In genomic region chr6:143174516-143174915, GRCh38 we compare ENCODE assay signal across 29 cellular contexts.
"Had no signal": no experiment of that assay in that cellular context is flagged by ENCODE, and none has a peak within 500 bp of the region (broad histone marks: within the 10 kb centered on the region; RNA-seq: fewer than 3 reads in every experiment).

No MANE protein-coding gene starts in this region.

- H3K27me3 Mint-ChIP-seq: dendritic cell treated with granulocyte-macrophage colony-stimulating factor and Interleukin-4, amounts not matched to agents 40 ng/mL and 50 ng/mL, for 4 days; effector memory CD8-positive, alpha-beta T cell had no signal

- H3K27ac ChIP-seq: colonic mucosa, coronary artery, dorsolateral prefrontal cortex, epithelial cell of prostate, esophagus muscularis mucosa, esophagus squamous epithelium, foreskin keratinocyte, gastrocnemius medialis, gastroesophageal sphincter, heart left ventricle, heart right ventricle, hepatocyte had no signal

- H3K27me3 ChIP-seq: colonic mucosa, dorsolateral prefrontal cortex, esophagus muscularis mucosa, esophagus squamous epithelium, foreskin keratinocyte, gastrocnemius medialis, gastroesophageal sphincter, heart left ventricle, heart right ventricle, hepatocyte had no signal

- H3K4me1 ChIP-seq: colonic mucosa, esophagus muscularis mucosa, esophagus squamous epithelium, gastrocnemius medialis, gastroesophageal sphincter had no signal

- H3K4me3 ChIP-seq: colonic mucosa, coronary artery, dorsolateral prefrontal cortex, esophagus muscularis mucosa, esophagus squamous epithelium, gastrocnemius medialis, gastroesophageal sphincter, heart left ventricle, heart right ventricle, hepatocyte had no signal

- H3K27ac Mint-ChIP-seq: dendritic cell treated with granulocyte-macrophage colony-stimulating factor and Interleukin-4, amounts not matched to agents 40 ng/mL and 50 ng/mL, for 4 days; effector memory CD8-positive, alpha-beta T cell; endodermal cell had no signal

- H2AFZ ChIP-seq: hepatocyte had no signal

- H3K4me1 Mint-ChIP-seq: endodermal cell had no signal

- H3K4me3 Mint-ChIP-seq: dendritic cell treated with granulocyte-macrophage colony-stimulating factor and Interleukin-4, amounts not matched to agents 40 ng/mL and 50 ng/mL, for 4 days; effector memory CD8-positive, alpha-beta T cell; endodermal cell had no signal

- DNase-seq: colonic mucosa; cortex of kidney; dermis blood vessel endothelial cell; dorsolateral prefrontal cortex; effector CD4-positive, alpha-beta T cell; effector CD8-positive, alpha-beta T cell; effector memory CD4-positive, alpha-beta T cell; effector memory CD8-positive, alpha-beta T cell; endodermal cell; erythroblast; esophagus squamous epithelium; foreskin fibroblast; foreskin keratinocyte; foreskin melanocyte; gastrocnemius medialis; glutamatergic neuron; head of caudate nucleus; heart left ventricle; heart right ventricle had no signal

- H3K9me3 ChIP-seq: colonic mucosa, esophagus muscularis mucosa, esophagus squamous epithelium, gastrocnemius medialis had no signal

- ATAC-seq: effector memory CD8-positive, alpha-beta T cell; esophagus mucosa; foreskin keratinocyte; gastrocnemius medialis; gastroesophageal sphincter; heart left ventricle; heart right ventricle had no signal

- H3K36me3 ChIP-seq: colonic mucosa, gastrocnemius medialis had no signal

- H3K4me2 ChIP-seq: hepatocyte had no signal

- FAIRE-seq: colon, endometrium, frontal cortex had no signal
